In the genomic region with DNA sequence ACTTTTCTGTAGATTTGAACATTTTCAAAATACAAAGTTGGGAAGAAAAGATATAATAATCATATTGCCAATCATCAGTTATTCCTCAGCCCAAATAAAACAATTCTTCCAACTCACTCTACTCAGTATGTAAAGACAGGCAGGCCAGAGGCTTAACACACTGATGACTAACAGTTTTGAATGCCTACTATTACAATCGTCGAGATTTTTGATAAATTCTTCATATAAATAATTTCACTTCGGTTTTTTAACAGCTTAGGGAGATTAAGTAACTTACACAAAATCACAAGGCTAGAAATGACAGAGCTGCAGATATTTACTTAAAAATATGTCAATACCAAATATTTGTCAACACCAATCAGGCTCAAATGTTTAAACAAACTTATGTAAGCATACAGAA, we compare ENCODE assay signal across 28 cellular contexts. TPM values are rescaled to one million over a fixed set of nuclear protein-coding genes. Genes with fewer than 3 reads are reported as not detected.
DNase-seq lines count a peak whose midpoint lies in the region; ATAC-seq, FAIRE-seq and TF ChIP-seq lines count a peak whose summit lies in the region.
"Had no signal": no experiment of that assay in that cellular context is flagged by ENCODE, and none has a peak within 500 bp of the region (broad histone marks: within the 10 kb centered on the region; RNA-seq: fewer than 3 reads in every experiment).

No MANE protein-coding gene starts in this region.

- peak overlapping the region; percentile 68 to 86 (median 71) for H3K27ac Mint-ChIP-seq in nephron
- H3K27ac Mint-ChIP-seq: activated T-cell treated with anti-CD3 and anti-CD28 coated beads, Interleukin-2, amount 50 U/mL, for 72 hours; nephron progenitor cell had no signal

- H3K4me3 ChIP-seq in heart right ventricle (no peak overlapping the region), coronary artery (no peak overlapping the region)
- H3K4me3 ChIP-seq: BLaER1 treated with 17β-estradiol and CSF1 and Interleukin-3, amounts not matched to agents 10 nM and 100 nM; skin epidermis; thyroid gland had no signal

- TF ChIP-seq CTCF in heart right ventricle (IDR thresholded peaks at IDR 0.05) (no peak), coronary artery (IDR thresholded peaks at IDR 0.05) (no peak), nephron (IDR thresholded peaks at IDR 0.05; ENCODE audit: unreplicated experiment in 3 of 3) (no peak), D721Med (IDR thresholded peaks at IDR 0.05; ENCODE audit: insufficient read depth, missing control alignments) (no peak)

- intact Hi-C loops in heart right ventricle (cut with DNase I) = loop anchor here in 3 of 10 donors (5.0 kb wide), 2 partner anchors 62 to 93 kb away; no protein-coding TSS in a partner anchor
- intact Hi-C loops in left ventricle myocardium superior (cut with micrococcal nuclease) = no loop called here

- ATAC-seq in heart right ventricle = no peak
- ATAC-seq in left ventricle myocardium superior = no peak
- ATAC-seq in HG03520 (IDR thresholded peaks at IDR 0.05; ENCODE audit: unreplicated experiment) = no peak
- ATAC-seq in HG02973 (IDR thresholded peaks at IDR 0.05; ENCODE audit: unreplicated experiment) = no peak
- ATAC-seq in GM18517 (IDR thresholded peaks at IDR 0.05; ENCODE audit: unreplicated experiment) = no peak
- ATAC-seq: activated T-cell treated with anti-CD3 and anti-CD28 coated beads, Interleukin-2, amount 50 U/mL, for 72 hours; left lobe of liver; PC-3 had no signal

- H3K9me3 Mint-ChIP-seq in nephron = no peaks in the 10 kb centered on the region
- H3K9me3 Mint-ChIP-seq: activated T-cell treated with anti-CD3 and anti-CD28 coated beads, Interleukin-2, amount 50 U/mL, for 72 hours; nephron progenitor cell had no signal

- peaks cover 78% of the 10 kb centered on the region for H3K4me1 Mint-ChIP-seq in nephron

- H3K9me3 ChIP-seq in heart right ventricle = no peaks in the 10 kb centered on the region
- H3K9me3 ChIP-seq: BLaER1 treated with 17β-estradiol and CSF1 and Interleukin-3, amounts not matched to agents 10 nM and 100 nM; Caco-2; thyroid gland had no signal

- H3K36me3 Mint-ChIP-seq in nephron (ENCODE audit: low read depth) = no peaks in the 10 kb centered on the region

- H3K27ac ChIP-seq in heart right ventricle = peak overlapping the region in 7 of 10 donors; percentile 57 to 79 (median 73)
- peak overlapping the region; percentile 39 to 75 for H3K27ac ChIP-seq in coronary artery
- H3K27ac ChIP-seq: BLaER1 treated with 17β-estradiol and CSF1 and Interleukin-3, amounts not matched to agents 10 nM and 100 nM; HL-60 had no signal

- H3K27me3 Mint-ChIP-seq in nephron (ENCODE audit: low read depth) = no peaks in the 10 kb centered on the region

- peaks cover 17 to 100% (median 86%) of the 10 kb centered on the region in 9 donors for H3K4me1 ChIP-seq in heart right ventricle

- H3K4me3 Mint-ChIP-seq in nephron = no peak overlapping the region
- H3K4me3 Mint-ChIP-seq: activated T-cell treated with anti-CD3 and anti-CD28 coated beads, Interleukin-2, amount 50 U/mL, for 72 hours; nephron progenitor cell had no signal

- H3K27me3 ChIP-seq in heart right ventricle = no peaks in the 10 kb centered on the region
- H3K27me3 ChIP-seq: BLaER1 treated with 17β-estradiol and CSF1 and Interleukin-3, amounts not matched to agents 10 nM and 100 nM; thyroid gland had no signal

- no peaks in the 10 kb centered on the region for H3K36me3 ChIP-seq in heart right ventricle
- H3K36me3 ChIP-seq: BLaER1 treated with 17β-estradiol and CSF1 and Interleukin-3, amounts not matched to agents 10 nM and 100 nM; thyroid gland had no signal

- 55 to 70% methylated on average over 3 of the region's 3 CpGs for WGBS in heart right ventricle, 2 donors

- DNase-seq in heart right ventricle = no peak
- no peak for DNase-seq in left ventricle myocardium superior
- no peak for DNase-seq in coronary artery (ENCODE audit: low spot score)
- no peak for DNase-seq in D721Med (ENCODE audit: insufficient read length, low spot score)
- DNase-seq: activated CD4-positive, alpha-beta T cell treated with anti-CD3 and anti-CD28 coated beads for 1 hour; activated naive CD4-positive, alpha-beta T cell treated with anti-CD3 and anti-CD28 coated beads, Interleukin-2, amount 50 U/mL, for 16 hours; activated T-cell treated with anti-CD3 and anti-CD28 coated beads, Interleukin-2, amount 50 U/mL, for 72 hours; Caco-2; effector CD4-positive, alpha-beta T cell; erythroblast; head of caudate nucleus; NCI-H1105 treated with DMSO at 0.1 percent for 48 hours; NCI-H2081 treated with DMSO at 0.1 percent for 48 hours; NCI-H446 treated with DMSO at 0.1 percent for 48 hours; nephron progenitor cell; PC-3; SHP77; stimulated activated CD4-positive, alpha-beta T cell treated with anti-CD3 and anti-CD28 coated beads, Interleukin-2, amount 100 ng/mL, for 24 hours; stimulated activated naive CD4-positive, alpha-beta T cell; thyroid gland had no signal

- no peak for FAIRE-seq in D721Med (lab: Jason Lieb, UNC)

RNA-seq across cellular contexts. Expression of a gene that starts 17.5 kb away (rescaled TPM):
- total RNA-seq in heart right ventricle = 10 to 100 TPM; 16.2 to 27.9 (median 23.2) TPM
- polyA plus RNA-seq in heart right ventricle = 10 to 100 TPM; 15.9 to 17.0 TPM
- total RNA-seq in left ventricle myocardium superior = 27.8 TPM
